Comparison of ENCODE assay signal across 8 cellular contexts in genomic region chr6:139371421-139372253, GRCh38. TPM values are rescaled to one million over a fixed set of nuclear protein-coding genes. Genes with fewer than 3 reads are reported as not detected.
DNase-seq lines count a peak whose midpoint lies in the region; ATAC-seq and TF ChIP-seq lines count a peak whose summit lies in the region.

No MANE protein-coding gene starts in this region.

- H2AFZ ChIP-seq in OCI-LY3 (ENCODE audit: low read depth, low read length): no peak overlapping the region

- H3K27me3 ChIP-seq in OCI-LY3 (ENCODE audit: low read depth, low read length) (no peaks in the 10 kb centered on the region), prostate gland (replicated peaks; ENCODE audit: insufficient read depth) (no peaks in the 10 kb centered on the region)

- H3K36me3 ChIP-seq in ES-I3 (ENCODE audit: insufficient read depth, low read length) (peaks cover 6% of the 10 kb centered on the region), OCI-LY3 (replicated peaks; ENCODE audit: low read depth, low read length) (peaks cover 11% of the 10 kb centered on the region), prostate gland (no peaks in the 10 kb centered on the region)

- DNase-seq in epithelial cell of esophagus (ENCODE audit: low read depth) (no peak), prostate gland (ENCODE audit: low spot score) (no peak), NCI-H1694 treated with DMSO at 0.1 percent for 48 hours (lab: John Stamatoyannopoulos, UW) (no peak)
- no peak for DNase-seq in activated effector memory CD4-positive, alpha-beta T cell treated with anti-CD3 and anti-CD28 coated beads, Interleukin-2, amount 50 U/mL, for 16 hours
- no peak for DNase-seq in effector CD8-positive, alpha-beta T cell (lab: John Stamatoyannopoulos, UW)

- 15% methylated on average over 3 of the region's 3 CpGs for WGBS in prostate gland

- H3K4me3 ChIP-seq in OCI-LY3 (ENCODE audit: low read length): no peak overlapping the region
- H3K4me3 ChIP-seq in epithelial cell of esophagus (ENCODE audit: low read length): peak overlapping the region; percentile 97
- H3K4me3 ChIP-seq in prostate gland: peak overlapping the region; percentile 72 to 84

- H3K9me3 ChIP-seq in ES-I3 (ENCODE audit: control insufficient read depth, insufficient read depth, low read length) (no peaks in the 10 kb centered on the region), OCI-LY3 (ENCODE audit: insufficient read depth, low read length) (no peaks in the 10 kb centered on the region), prostate gland (no peaks in the 10 kb centered on the region)

- peaks cover 28% of the 10 kb centered on the region for H3K79me2 ChIP-seq in OCI-LY3 (ENCODE audit: low read length)

- H3K27ac ChIP-seq in OCI-LY3 (ENCODE audit: low read length): no peak overlapping the region
- H3K27ac ChIP-seq in prostate gland: peak overlapping the region; percentile 90 to 95

- H3K4me1 ChIP-seq in ES-I3 (ENCODE audit: insufficient read depth, low read length) (peaks cover 28% of the 10 kb centered on the region), OCI-LY3 (ENCODE audit: low read length) (peaks cover 14% of the 10 kb centered on the region), prostate gland (replicated peaks) (peaks cover 3% of the 10 kb centered on the region)

- ATAC-seq in GM18502 (IDR thresholded peaks at IDR 0.05; ENCODE audit: poor library complexity, unreplicated experiment): no peak

- H3K9ac ChIP-seq in ES-I3 (ENCODE audit: low read depth, low read length) (peak overlapping the region; percentile 35; the same call in 1 of the 2 replicates), OCI-LY3 (ENCODE audit: low read length) (no peak overlapping the region)

- intact Hi-C loops in prostate gland (cut with DNase I): loop anchor here (5.0 to 10.0 kb wide), 9 partner anchors 226 to 1883 kb away; no protein-coding TSS in a partner anchor

- H3K4me2 ChIP-seq in OCI-LY3 (ENCODE audit: low read length): 0 out of 2 replicates have a peak overlapping the region, but pooled peaks have one; percentile 97

- TF ChIP-seq CTCF in OCI-LY3 (IDR thresholded peaks at IDR 0.05; ENCODE audit: low read depth, low read length) (no peak), epithelial cell of esophagus (IDR thresholded peaks at IDR 0.05; ENCODE audit: insufficient read depth, low read depth, low read length, missing control alignments) (no peak), prostate gland (IDR thresholded peaks at IDR 0.05) (no peak)

- no peaks in the 10 kb centered on the region; the same call in 1 of the 2 replicates for H4K20me1 ChIP-seq in OCI-LY3 (ENCODE audit: insufficient read depth, low read length)

- no peak for TF ChIP-seq POLR2A in prostate gland (IDR thresholded peaks at IDR 0.05)

RNA-seq across cellular contexts. Expression of gene CITED2, which starts 2.8 kb away (rescaled TPM):
- 100 to 1,000 TPM; 117 to 149 TPM for total RNA-seq in prostate gland
